ENCODE assay signal across 8 cellular contexts in the genomic region with DNA sequence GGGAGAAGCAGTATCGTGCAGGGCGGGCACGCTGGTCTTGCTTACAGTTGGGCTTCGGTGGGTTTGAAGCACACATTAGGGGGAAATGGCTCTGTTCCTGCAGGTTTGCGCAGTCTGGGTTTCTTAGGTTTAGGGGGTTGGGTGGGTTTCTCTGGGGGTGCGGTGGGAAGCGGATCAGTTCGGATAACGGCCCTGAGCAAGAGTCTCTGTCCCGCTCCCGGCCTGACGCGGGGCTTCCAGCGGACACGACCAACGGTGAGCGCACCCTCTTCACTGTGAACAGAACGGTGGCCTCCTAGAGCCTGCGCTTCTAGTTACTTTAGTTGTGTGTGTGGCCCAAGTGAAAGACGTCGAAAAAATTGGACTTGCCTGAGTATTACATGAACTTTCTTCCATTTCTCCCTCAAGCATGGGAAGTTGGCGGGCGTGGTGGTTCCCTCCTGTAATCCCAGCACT. TPM values are rescaled to one million over a fixed set of nuclear protein-coding genes. Genes with fewer than 3 reads are reported as not detected.
A peak's percentile ranks its signal among the peaks of the same experiment; 100 is the strongest.
DNase-seq lines count a peak whose midpoint lies in the region; ATAC-seq and TF ChIP-seq lines count a peak whose summit lies in the region.

No MANE protein-coding gene starts in this region.

- CTCF ChIA-PET in activated CD4-positive, alpha-beta memory T cell treated with anti-CD3 and anti-CD28 coated beads for 36 hours (lab: Charles Lee), result no interaction called here

- peak overlapping the region; percentile 80 for H3K4me3 Mint-ChIP-seq in T-helper 2 cell treated with Interferon-gamma antibody and Interleukin-4, amounts not matched to agents 5 μg/mL and 100 μg/mL, for 36 hours
- peak overlapping the region; percentile 63 for H3K4me3 Mint-ChIP-seq in activated CD4-positive, alpha-beta memory T cell treated with anti-CD3 and anti-CD28 coated beads for 36 hours
- peak overlapping the region; percentile 71 for H3K4me3 Mint-ChIP-seq in stimulated activated memory B cell treated with anti-CD40 and anti-IgM and Interleukin-4, amounts not matched to agents 10 μg/mL and 1 μg/mL and 100 μg/mL, for 72 hours

- no peaks in the 10 kb centered on the region for H3K9me3 ChIP-seq in hepatocyte (ENCODE audit: low read depth)

- no peaks in the 10 kb centered on the region for H3K4me1 ChIP-seq in hepatocyte (ENCODE audit: insufficient read depth)

- no peak overlapping the region for H3K27ac ChIP-seq in hepatocyte

- POLR2A ChIA-PET in activated CD4-positive, alpha-beta memory T cell treated with anti-CD3 and anti-CD28 coated beads for 36 hours (lab: Charles Lee), result no interaction called here

- in situ Hi-C loops in ACHN (cut with HindIII; ENCODE audit: low pct_ligation_motif_present, low pct_unique_long_range_greater_than_20kb, low sequenced_read_pairs), result loop anchor here (10.0 kb wide), 1 partner anchor 90 kb away; no protein-coding TSS in a partner anchor

- no peak overlapping the region for H3K27ac Mint-ChIP-seq in T-helper 2 cell treated with Interferon-gamma antibody and Interleukin-4, amounts not matched to agents 5 μg/mL and 100 μg/mL, for 36 hours
- H3K27ac Mint-ChIP-seq in activated CD4-positive, alpha-beta memory T cell treated with anti-CD3 and anti-CD28 coated beads for 36 hours, result no peak overlapping the region
- H3K27ac Mint-ChIP-seq in stimulated activated memory B cell treated with anti-CD40 and anti-IgM and Interleukin-4, amounts not matched to agents 10 μg/mL and 1 μg/mL and 100 μg/mL, for 72 hours, result no peak overlapping the region

- H3K36me3 ChIP-seq in hepatocyte (replicated peaks; ENCODE audit: insufficient read depth, low read depth), result no peaks in the 10 kb centered on the region

- peak overlapping the region; percentile 27 for H3K4me3 ChIP-seq in hepatocyte

- intact Hi-C loops in activated CD4-positive, alpha-beta memory T cell treated with anti-CD3 and anti-CD28 coated beads for 36 hours (cut with micrococcal nuclease), result no loop called here

- peaks cover 25% of the 10 kb centered on the region for H3K27me3 ChIP-seq in hepatocyte

- H3K9me2 ChIP-seq in hepatocyte (replicated peaks; ENCODE audit: insufficient read depth), result no peaks in the 10 kb centered on the region

- peaks cover 18% of the 10 kb centered on the region for H3K79me2 ChIP-seq in hepatocyte

- no peak for ATAC-seq in stimulated activated memory B cell treated with anti-CD40 and anti-IgM and Interleukin-4, amounts not matched to agents 10 μg/mL and 1 μg/mL and 100 μg/mL, for 72 hours
- ATAC-seq in HG02763 (IDR thresholded peaks at IDR 0.05; ENCODE audit: unreplicated experiment), result no peak

- 42% methylated on average over 23 of the region's 23 CpGs for WGBS in hepatocyte (ENCODE audit: low lambda C conversion rate, missing lambda C conversion rate)

- TF ChIP-seq CTCF in hepatocyte (IDR thresholded peaks at IDR 0.05; ENCODE audit: poor library complexity), result no peak

- H2AFZ ChIP-seq in hepatocyte, result peak overlapping the region; percentile 60

- peaks cover 7% of the 10 kb centered on the region for H3K4me1 Mint-ChIP-seq in T-helper 2 cell treated with Interferon-gamma antibody and Interleukin-4, amounts not matched to agents 5 μg/mL and 100 μg/mL, for 36 hours (ENCODE audit: low read depth)
- peaks cover 14% of the 10 kb centered on the region for H3K4me1 Mint-ChIP-seq in activated CD4-positive, alpha-beta memory T cell treated with anti-CD3 and anti-CD28 coated beads for 36 hours (ENCODE audit: low read depth)
- H3K4me1 Mint-ChIP-seq in stimulated activated memory B cell treated with anti-CD40 and anti-IgM and Interleukin-4, amounts not matched to agents 10 μg/mL and 1 μg/mL and 100 μg/mL, for 72 hours, result peaks cover 11% of the 10 kb centered on the region

- peak overlapping the region; percentile 79 for H3K4me2 ChIP-seq in hepatocyte

- H4K20me1 ChIP-seq in hepatocyte (ENCODE audit: insufficient read depth, poor library complexity, severe bottlenecking), result no peaks in the 10 kb centered on the region

- no peaks in the 10 kb centered on the region for H3K9me3 Mint-ChIP-seq in T-helper 2 cell treated with Interferon-gamma antibody and Interleukin-4, amounts not matched to agents 5 μg/mL and 100 μg/mL, for 36 hours
- no peaks in the 10 kb centered on the region for H3K9me3 Mint-ChIP-seq in activated CD4-positive, alpha-beta memory T cell treated with anti-CD3 and anti-CD28 coated beads for 36 hours
- H3K9me3 Mint-ChIP-seq in stimulated activated memory B cell treated with anti-CD40 and anti-IgM and Interleukin-4, amounts not matched to agents 10 μg/mL and 1 μg/mL and 100 μg/mL, for 72 hours, result peaks cover 2% of the 10 kb centered on the region

- DNase-seq in T-helper 2 cell treated with Interferon-gamma antibody and Interleukin-4, amounts not matched to agents 5 μg/mL and 100 μg/mL, for 36 hours (ENCODE audit: low spot score), result no peak
- DNase-seq in T-helper 2 cell (no peak), hepatocyte (ENCODE audit: low spot score) (no peak), ACHN (no peak), GM19240 (ENCODE audit: insufficient read length, low spot score) (no peak)
- DNase-seq in activated CD4-positive, alpha-beta memory T cell treated with anti-CD3 and anti-CD28 coated beads for 36 hours, result no peak

- H3K27me3 Mint-ChIP-seq in T-helper 2 cell treated with Interferon-gamma antibody and Interleukin-4, amounts not matched to agents 5 μg/mL and 100 μg/mL, for 36 hours (ENCODE audit: low read depth), result peaks cover 67% of the 10 kb centered on the region
- peaks cover 52% of the 10 kb centered on the region for H3K27me3 Mint-ChIP-seq in activated CD4-positive, alpha-beta memory T cell treated with anti-CD3 and anti-CD28 coated beads for 36 hours
- H3K27me3 Mint-ChIP-seq in stimulated activated memory B cell treated with anti-CD40 and anti-IgM and Interleukin-4, amounts not matched to agents 10 μg/mL and 1 μg/mL and 100 μg/mL, for 72 hours, result peaks cover 60% of the 10 kb centered on the region

- peaks cover 3% of the 10 kb centered on the region for H3K36me3 Mint-ChIP-seq in T-helper 2 cell treated with Interferon-gamma antibody and Interleukin-4, amounts not matched to agents 5 μg/mL and 100 μg/mL, for 36 hours (ENCODE audit: low read depth)
- H3K36me3 Mint-ChIP-seq in activated CD4-positive, alpha-beta memory T cell treated with anti-CD3 and anti-CD28 coated beads for 36 hours, result no peaks in the 10 kb centered on the region
- no peaks in the 10 kb centered on the region for H3K36me3 Mint-ChIP-seq in stimulated activated memory B cell treated with anti-CD40 and anti-IgM and Interleukin-4, amounts not matched to agents 10 μg/mL and 1 μg/mL and 100 μg/mL, for 72 hours

RNA-seq across cellular contexts. Expression of gene ELOVL2, which starts 0.6 kb away (rescaled TPM):
- not detected for total RNA-seq in activated CD4-positive, alpha-beta memory T cell treated with anti-CD3 and anti-CD28 coated beads for 36 hours
- total RNA-seq in hepatocyte, result 20.8 and 24.8 TPM in 2 replicates
- 13.6 and 13.9 TPM in 2 replicates for polyA plus RNA-seq in hepatocyte

RNA-seq across cellular contexts. Expression of gene SMIM13, which starts 48.9 kb away (rescaled TPM):
- 1 to 10 TPM; 7.2 to 9.5 TPM for total RNA-seq in activated CD4-positive, alpha-beta memory T cell treated with anti-CD3 and anti-CD28 coated beads for 36 hours
- 16.0 and 18.2 TPM in 2 replicates for total RNA-seq in hepatocyte
- polyA plus RNA-seq in hepatocyte, result 9.3 and 12.3 TPM in 2 replicates

Comparison
In these comparisons a context has a peak if more than half of its experiments do, and no peak if none do; other contexts are left out.
1. RNA of gene ELOVL2, which starts 0.6 kb away (total RNA-seq): 20.8 to 24.8 TPM in hepatocyte; not detected in activated CD4-positive, alpha-beta memory T cell treated with anti-CD3 and anti-CD28 coated beads for 36 hours; every median in the first group is over 10 times any median in the second.
2. Peak in every context shown above with its lines, with median percentiles within 50 percentile points of each other: H3K4me3 Mint-ChIP-seq.